In genomic region chr19:12933287-12934072, GRCh38 we compare ENCODE assay signal across 8 cellular contexts.
A peak's percentile ranks its signal among the peaks of the same experiment; 100 is the strongest.
DNase-seq lines count a peak whose midpoint lies in the region; ATAC-seq, FAIRE-seq and TF ChIP-seq lines count a peak whose summit lies in the region.

Gene FARSA (minus strand): TSS chr19:12933711. CDS start chr19:12933696, 15 bp downstream.

- peak; percentile 68 for FAIRE-seq in islet of Langerhans (lab: Jason Lieb, UNC)

- peak within 1 kb of the TSS; percentile 91 for H3K27ac Mint-ChIP-seq in central memory CD8-positive, alpha-beta T cell (ENCODE audit: low read depth)

- peak; percentile 96 for DNase-seq in GM12865 (ENCODE audit: low read depth)
- peak; percentile 59 for DNase-seq in NCI-H345 (lab: John Stamatoyannopoulos, UW)
- DNase-seq in central memory CD8-positive, alpha-beta T cell (ENCODE audit: low spot score in 2 of 2), result peak; percentile 66 to 67
- DNase-seq in stimulated activated CD4-positive, alpha-beta T cell treated with anti-CD3 and anti-CD28 coated beads, Interleukin-12 subunit alpha, Interleukin-12 subunit beta, amount 100 ng/mL, for 24 hours (ENCODE audit: low read depth in 2 of 2), result peak; percentile 86 to 88

- H3K9me3 Mint-ChIP-seq in central memory CD8-positive, alpha-beta T cell, result no peaks in the 10 kb centered on the region

- peak within 1 kb of the TSS; percentile 62 for H3K4me3 ChIP-seq in GM12865 (ENCODE audit: low read depth, low read length)

- peaks cover 32% of the 10 kb centered on the region for H3K4me1 Mint-ChIP-seq in central memory CD8-positive, alpha-beta T cell

- no peaks in the 10 kb centered on the region for H3K27me3 Mint-ChIP-seq in central memory CD8-positive, alpha-beta T cell

- H3K36me3 Mint-ChIP-seq in central memory CD8-positive, alpha-beta T cell (ENCODE audit: insufficient read depth), result peaks cover 25% of the 10 kb centered on the region

- ATAC-seq in HG03039 (IDR thresholded peaks at IDR 0.05; ENCODE audit: unreplicated experiment), result peak; percentile 42
- peak; percentile 66 to 72 for ATAC-seq in activated CD4-positive, CD25-positive, alpha-beta regulatory T cell treated with anti-CD3 and anti-CD28 coated beads, Interleukin-2, amount 50 U/mL, for 24 hours
- peak; percentile 53 for ATAC-seq in central memory CD8-positive, alpha-beta T cell (replicated peaks; ENCODE audit: extremely low read depth, poor library complexity, severe bottlenecking)
- no peak for ATAC-seq in GM21360 (IDR thresholded peaks at IDR 0.05; ENCODE audit: unreplicated experiment)

- H3K4me3 Mint-ChIP-seq in central memory CD8-positive, alpha-beta T cell, result peak within 1 kb of the TSS; percentile 88

- no peak for TF ChIP-seq CTCF in GM12865 (IDR thresholded peaks at IDR 0.05; ENCODE audit: insufficient read depth, low read depth, low read length, missing control alignments)
